1 cellular context compared by ENCODE assay signal in genomic region chr7:11620822-11621395, GRCh38.
TF ChIP-seq lines count a peak whose summit lies in the region.

No MANE protein-coding gene starts in this region.

TF ChIP-seq in SK-N-SH treated with all-trans-retinoic acid at 6 μM for 48 hours, 23 proteins besides CTCF, POLR2A, EP300 and RAD21 (continued from another document):
- TF ChIP-seq ZNF8 (CRISPR knock-in tag; IDR thresholded peaks at IDR 0.05) = no peak
- no peak for TF ChIP-seq PPARA (CRISPR knock-in tag; IDR thresholded peaks at IDR 0.05; ENCODE audit: borderline replicate concordance)
- TF ChIP-seq OSR1 (CRISPR knock-in tag; IDR thresholded peaks at IDR 0.05) = no peak
- TF ChIP-seq CSDC2 (CRISPR knock-in tag; IDR thresholded peaks at IDR 0.05) = no peak
- TF ChIP-seq TOX (CRISPR knock-in tag; IDR thresholded peaks at IDR 0.05; ENCODE audit: borderline replicate concordance) = no peak
- no peak for TF ChIP-seq TCF4 (CRISPR knock-in tag; IDR thresholded peaks at IDR 0.05; ENCODE audit: borderline replicate concordance)
